In genomic region chr19:18252370-18252717, GRCh38 we compare ENCODE assay signal across 8 cellular contexts. TPM values are rescaled to one million over a fixed set of nuclear protein-coding genes. Genes with fewer than 3 reads are reported as not detected.
DNase-seq lines count a peak whose midpoint lies in the region; ATAC-seq and TF ChIP-seq lines count a peak whose summit lies in the region.
"Had no signal": no experiment of that assay in that cellular context is flagged by ENCODE, and none has a peak within 500 bp of the region (broad histone marks: within the 10 kb centered on the region; RNA-seq: fewer than 3 reads in every experiment).

No MANE protein-coding gene starts in this region.

- POLR2A ChIA-PET in HEK293 (lab: Yijun Ruan, JAX) = interaction anchor here (0.5 to 1.7 kb wide), 6 partner anchors 27 to 139 kb away, joined by 3 to 6 read pairs (median 4); partner anchors contain the start of gene JUND

- no peak overlapping the region for H2BK5ac ChIP-seq in neuronal stem cell (ENCODE audit: low read length)

- CTCF ChIA-PET in HEK293 (lab: Yijun Ruan, JAX) = interaction anchor here (0.6 to 7.5 kb wide), 34 partner anchors 8 to 804 kb away, joined by 3 to 121 read pairs (median 4); partner anchors contain the start of genes ARRDC2, JUND and RAB3A

- H3K4me2 ChIP-seq in neuronal stem cell (ENCODE audit: insufficient read depth, low read length, poor library complexity, severe bottlenecking) = no peak overlapping the region
- H3K4me2 ChIP-seq: A549 had no signal

- WGBS in neuronal stem cell (ENCODE audit: extremely low coverage in 2 of 2, insufficient read length in 2 of 2, insufficient replicate concordance in 1 of 2), 2 donors = no CpG with 5 or more reads among the region's 7 CpGs

- no peaks in the 10 kb centered on the region for H3K79me1 ChIP-seq in neuronal stem cell (ENCODE audit: low read depth, low read length)

- no peak overlapping the region for H2BK15ac ChIP-seq in neuronal stem cell (ENCODE audit: low read length)

- no peak overlapping the region for H2BK12ac ChIP-seq in neuronal stem cell (ENCODE audit: low read length)

- H2AFZ ChIP-seq in neuronal stem cell (ENCODE audit: low read length) = no peak overlapping the region

- H3K4me3 ChIP-seq in HEK293 (ENCODE audit: low read depth, low read length) (no peak overlapping the region), coronary artery (no peak overlapping the region), neuronal stem cell (ENCODE audit: low read length in 2 of 2) (no peak overlapping the region)
- H3K4me3 ChIP-seq: A549; BLaER1 treated with 17β-estradiol and CSF1 and Interleukin-3, amounts not matched to agents 10 nM and 100 nM had no signal

- TF ChIP-seq CTCF in HEK293 (tag by site-specific recombination; IDR thresholded peaks at IDR 0.05) (no peak), coronary artery (IDR thresholded peaks at IDR 0.05) (no peak)

- H3K18ac ChIP-seq in neuronal stem cell (ENCODE audit: low read length) = no peak overlapping the region

- H4K91ac ChIP-seq in neuronal stem cell (ENCODE audit: low read depth, low read length, poor library complexity) = no peak overlapping the region

- no peak overlapping the region for H3K4ac ChIP-seq in neuronal stem cell (ENCODE audit: low read length)

- H4K8ac ChIP-seq in neuronal stem cell (ENCODE audit: low read depth, low read length) = no peak overlapping the region

- no peak overlapping the region for H2BK120ac ChIP-seq in neuronal stem cell (ENCODE audit: low read depth, low read length)

- H3K23ac ChIP-seq in neuronal stem cell (ENCODE audit: low read depth, low read length, poor library complexity) = no peak overlapping the region

- H3K27me3 ChIP-seq in neuronal stem cell (ENCODE audit: control insufficient read depth in 3 of 3, insufficient read depth in 3 of 3, low read depth in 1 of 3, low read length in 3 of 3) = peaks cover 0 to 19% (median 15%) of the 10 kb centered on the region in 3 experiments
- H3K27me3 ChIP-seq: BLaER1 treated with 17β-estradiol and CSF1 and Interleukin-3, amounts not matched to agents 10 nM and 100 nM had no signal

- DNase-seq in coronary artery (ENCODE audit: low spot score) = peak; percentile 62
- no peak for DNase-seq in neuronal stem cell (ENCODE audit: low spot score)
- no peak for DNase-seq in A172 (ENCODE audit: low spot score)

- no peak overlapping the region for H3K9ac ChIP-seq in neuronal stem cell (ENCODE audit: low read depth, low read length, poor library complexity)
- H3K9ac ChIP-seq: BLaER1 treated with 17β-estradiol and CSF1 and Interleukin-3, amounts not matched to agents 10 nM and 100 nM had no signal

- H3K27ac ChIP-seq in HEK293 (ENCODE audit: extremely low read depth, low read depth, low read length) = no peak overlapping the region
- no peak overlapping the region for H3K27ac ChIP-seq in coronary artery
- H3K27ac ChIP-seq in neuronal stem cell (replicated peaks; ENCODE audit: low read length) = no peak overlapping the region
- H3K27ac ChIP-seq: A549; BLaER1 treated with 17β-estradiol and CSF1 and Interleukin-3, amounts not matched to agents 10 nM and 100 nM had no signal

- peak overlapping the region; percentile 11 for H2AK5ac ChIP-seq in neuronal stem cell (ENCODE audit: low read depth, low read length)

- no peaks in the 10 kb centered on the region for H3K9me3 ChIP-seq in HEK293 (ENCODE audit: control insufficient read depth, insufficient read depth, low read depth, low read length)
- H3K9me3 ChIP-seq in neuronal stem cell (replicated peaks in 1 of 2; ENCODE audit: control insufficient read depth in 2 of 2, insufficient read depth in 1 of 2, low read depth in 1 of 2, low read length in 2 of 2) = no peaks in the 10 kb centered on the region
- H3K9me3 ChIP-seq: A549; BLaER1 treated with 17β-estradiol and CSF1 and Interleukin-3, amounts not matched to agents 10 nM and 100 nM had no signal

- H3K36me3 ChIP-seq in HEK293 (ENCODE audit: control insufficient read depth in 2 of 2, insufficient read depth in 1 of 2, low read length in 2 of 2) (no peaks in the 10 kb centered on the region), neuronal stem cell (replicated peaks in 1 of 2; ENCODE audit: control insufficient read depth in 2 of 2, insufficient read depth in 2 of 2, low read length in 2 of 2) (no peaks in the 10 kb centered on the region)
- H3K36me3 ChIP-seq: BLaER1 treated with 17β-estradiol and CSF1 and Interleukin-3, amounts not matched to agents 10 nM and 100 nM had no signal

- no peaks in the 10 kb centered on the region for H3K4me1 ChIP-seq in HEK293 (ENCODE audit: control insufficient read depth, insufficient read depth, low read length)
- no peaks in the 10 kb centered on the region for H3K4me1 ChIP-seq in neuronal stem cell (ENCODE audit: control insufficient read depth in 2 of 2, insufficient read depth in 1 of 2, low read depth in 1 of 2, low read length in 2 of 2)
- H3K4me1 ChIP-seq: A549 had no signal

- no peak overlapping the region for H3K14ac ChIP-seq in neuronal stem cell (ENCODE audit: low read length)

- no peak for ATAC-seq in HG03521 (IDR thresholded peaks at IDR 0.05; ENCODE audit: unreplicated experiment)
- no peak for ATAC-seq in GM18517 (IDR thresholded peaks at IDR 0.05; ENCODE audit: unreplicated experiment)

TF ChIP-seq in HEK293, 187 proteins besides CTCF, POLR2A, EP300 and RAD21:
- TF ChIP-seq ZFP37 (tag by site-specific recombination; IDR thresholded peaks at IDR 0.05) = no peak
- TF ChIP-seq, protein P1, sequence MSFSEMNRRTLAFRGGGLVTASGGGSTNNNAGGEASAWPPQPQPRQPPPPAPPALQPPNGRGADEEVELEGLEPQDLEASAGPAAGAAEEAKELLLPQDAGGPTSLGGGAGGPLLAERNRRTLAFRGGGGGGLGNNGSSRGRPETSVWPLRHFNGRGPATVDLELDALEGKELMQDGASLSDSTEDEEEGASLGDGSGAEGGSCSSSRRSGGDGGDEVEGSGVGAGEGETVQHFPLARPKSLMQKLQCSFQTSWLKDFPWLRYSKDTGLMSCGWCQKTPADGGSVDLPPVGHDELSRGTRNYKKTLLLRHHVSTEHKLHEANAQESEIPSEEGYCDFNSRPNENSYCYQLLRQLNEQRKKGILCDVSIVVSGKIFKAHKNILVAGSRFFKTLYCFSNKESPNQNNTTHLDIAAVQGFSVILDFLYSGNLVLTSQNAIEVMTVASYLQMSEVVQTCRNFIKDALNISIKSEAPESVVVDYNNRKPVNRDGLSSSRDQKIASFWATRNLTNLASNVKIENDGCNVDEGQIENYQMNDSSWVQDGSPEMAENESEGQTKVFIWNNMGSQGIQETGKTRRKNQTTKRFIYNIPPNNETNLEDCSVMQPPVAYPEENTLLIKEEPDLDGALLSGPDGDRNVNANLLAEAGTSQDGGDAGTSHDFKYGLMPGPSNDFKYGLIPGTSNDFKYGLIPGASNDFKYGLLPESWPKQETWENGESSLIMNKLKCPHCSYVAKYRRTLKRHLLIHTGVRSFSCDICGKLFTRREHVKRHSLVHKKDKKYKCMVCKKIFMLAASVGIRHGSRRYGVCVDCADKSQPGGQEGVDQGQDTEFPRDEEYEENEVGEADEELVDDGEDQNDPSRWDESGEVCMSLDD (tag by site-specific recombination; IDR thresholded peaks at IDR 0.05) = 0 out of 2 replicates have a peak, but pooled peaks have one; percentile 4
- TF ChIP-seq ZNF596 (tag by site-specific recombination; IDR thresholded peaks at IDR 0.05) = 0 out of 2 replicates have a peak, but pooled peaks have one; percentile 50
- TF ChIP-seq ZNF121 (tag by site-specific recombination; IDR thresholded peaks at IDR 0.05) = 0 out of 2 replicates have a peak, but pooled peaks have one; percentile 15
- TF ChIP-seq ZNF776 (tag by site-specific recombination; IDR thresholded peaks at IDR 0.05; ENCODE audit: borderline replicate concordance) = no peak

RNA-seq across cellular contexts. Expression of gene IQCN, which starts 21.9 kb away (rescaled TPM):
- polyA plus RNA-seq in neuronal stem cell (2013, experiment 1 of 2) = 0.81 TPM
- 1.1 TPM for polyA plus RNA-seq in neuronal stem cell (2013, experiment 2 of 2)
- 0.69 and 1.2 TPM in 2 replicates for total RNA-seq in A172 (2014; rRNA removed; shearing (Covaris generic))

RNA-seq across cellular contexts. Expression of gene PDE4C, which starts 26.1 kb away (rescaled TPM):
- 0.14 TPM for polyA plus RNA-seq in neuronal stem cell (2013, experiment 1 of 2)
- 0.12 TPM for polyA plus RNA-seq in neuronal stem cell (2013, experiment 2 of 2)
- 0.02 TPM in 1 of 2 replicates, not detected in the other for total RNA-seq in A172 (2014; rRNA removed; shearing (Covaris generic))

RNA-seq across cellular contexts. Expression of gene JUND, which starts 29.1 kb away (rescaled TPM):
- polyA plus RNA-seq in neuronal stem cell (2013, experiment 1 of 2) = 126 TPM
- 119 TPM for polyA plus RNA-seq in neuronal stem cell (2013, experiment 2 of 2)
- 91.3 and 129 TPM in 2 replicates for total RNA-seq in A172 (2014; rRNA removed; shearing (Covaris generic))

RNA-seq across cellular contexts. Expression of gene RAB3A, which starts 48.5 kb away (rescaled TPM):
- polyA plus RNA-seq in neuronal stem cell (2013, experiment 1 of 2) = 3.4 TPM
- polyA plus RNA-seq in neuronal stem cell (2013, experiment 2 of 2) = 4.3 TPM
- total RNA-seq in A172 (2014; rRNA removed; shearing (Covaris generic)) = 0.26 and 2.6 TPM in 2 replicates

RNA-seq across cellular contexts. Expression of gene MPV17L2, which starts 59.3 kb away (rescaled TPM):
- polyA plus RNA-seq in neuronal stem cell (2013, experiment 1 of 2) = 21.4 TPM
- 20.5 TPM for polyA plus RNA-seq in neuronal stem cell (2013, experiment 2 of 2)
- 17.1 and 40.0 TPM in 2 replicates for total RNA-seq in A172 (2014; rRNA removed; shearing (Covaris generic))
